ENCODE assay signal across 10 cellular contexts in the genomic region with DNA sequence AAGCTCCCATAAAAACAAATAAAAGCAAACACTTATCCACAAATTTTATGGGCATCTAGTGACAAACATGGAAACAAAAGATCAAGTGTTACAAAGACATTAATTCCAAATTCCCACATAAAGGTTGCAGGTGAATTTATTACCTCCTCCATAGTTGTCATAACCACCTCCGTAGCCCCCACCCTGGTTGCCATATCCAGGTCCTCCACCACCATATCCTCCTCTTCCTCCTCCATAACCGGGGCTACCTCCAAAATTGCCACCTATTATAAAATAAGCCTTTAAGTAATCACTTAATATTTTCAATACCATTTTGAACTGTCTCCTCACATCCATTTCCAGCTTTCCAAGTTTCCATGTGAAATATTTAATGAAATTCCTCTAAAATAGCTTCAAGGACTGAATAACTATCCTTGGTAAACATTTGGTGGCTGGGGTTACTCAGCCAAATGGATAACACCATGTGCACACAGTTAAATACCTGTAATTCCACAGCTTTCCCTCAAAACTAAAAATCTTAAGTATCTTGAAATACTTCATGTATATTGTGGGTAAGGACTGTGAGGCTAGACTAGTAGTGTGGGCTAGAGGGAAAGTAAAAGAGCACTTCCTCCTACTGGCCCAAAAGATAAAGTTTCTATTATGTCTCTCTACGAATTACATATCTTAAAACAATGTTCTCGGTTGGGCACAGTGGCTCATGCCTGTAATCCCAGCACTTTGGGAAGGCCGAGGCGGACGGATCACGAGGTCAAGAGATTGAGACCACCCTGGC. TPM values are rescaled to one million over a fixed set of nuclear protein-coding genes. Genes with fewer than 3 reads are reported as not detected.
DNase-seq lines count a peak whose midpoint lies in the region; ATAC-seq and TF ChIP-seq lines count a peak whose summit lies in the region.
"Had no signal": no experiment of that assay in that cellular context is flagged by ENCODE, and none has a peak within 500 bp of the region (broad histone marks: within the 10 kb centered on the region; RNA-seq: fewer than 3 reads in every experiment).

No MANE protein-coding gene starts in this region.

- H4K20me1 ChIP-seq in hepatocyte (ENCODE audit: insufficient read depth, poor library complexity, severe bottlenecking), result peaks cover 99% of the 10 kb centered on the region

- 85% methylated on average over 8 of the region's 8 CpGs for WGBS in hepatocyte (ENCODE audit: low lambda C conversion rate, missing lambda C conversion rate)
- 64 to 65% methylated on average over 8 of the region's 8 CpGs for WGBS in upper lobe of left lung, 2 donors

- ATAC-seq in SK-N-SH treated with all-trans-retinoic acid at 6 μM for 48 hours (peak; percentile 6; the same call in 2 of the 3 replicates), upper lobe of left lung (ENCODE audit: low FRiP score in 2 of 2) (peak in 1 of 2 donors; percentile 57), HG02885 (IDR thresholded peaks at IDR 0.05; ENCODE audit: poor library complexity, unreplicated experiment) (no peak)

- H3K4me3 ChIP-seq in hepatocyte (no peak overlapping the region), upper lobe of left lung (peak overlapping the region in 1 of 4 donors; percentile 1)

- DNase-seq in activated naive CD4-positive, alpha-beta T cell (lab: John Stamatoyannopoulos, UW), result no peak
- DNase-seq in hepatocyte (ENCODE audit: low spot score) (no peak), upper lobe of left lung (no peak), posterior vena cava (ENCODE audit: low spot score) (no peak), mesenteric fat pad (ENCODE audit: low spot score) (no peak)
- DNase-seq: NCI-H524 treated with DMSO at 0.1 percent for 48 hours; stimulated activated CD4-positive, alpha-beta T cell treated with anti-CD3 and anti-CD28 coated beads, Interleukin-15, amount 100 ng/mL, for 24 hours had no signal

- H2AFZ ChIP-seq in hepatocyte, result no peak overlapping the region

- TF ChIP-seq POLR2A in upper lobe of left lung (IDR thresholded peaks at IDR 0.05), result no peak

- no peaks in the 10 kb centered on the region for H3K9me3 Mint-ChIP-seq in activated naive CD4-positive, alpha-beta T cell treated with anti-CD3 and anti-CD28 coated beads, Interleukin-2, amount 50 U/mL, for 24 hours

- H3K4me1 Mint-ChIP-seq in activated naive CD4-positive, alpha-beta T cell treated with anti-CD3 and anti-CD28 coated beads, Interleukin-2, amount 50 U/mL, for 24 hours, result peaks cover 85% of the 10 kb centered on the region

- peaks cover 25% of the 10 kb centered on the region for H3K4me1 ChIP-seq in hepatocyte (ENCODE audit: insufficient read depth)
- peaks cover 56 to 79% (median 67%) of the 10 kb centered on the region in 4 donors for H3K4me1 ChIP-seq in upper lobe of left lung

- H3K9me2 ChIP-seq in hepatocyte (replicated peaks; ENCODE audit: insufficient read depth), result no peaks in the 10 kb centered on the region

- H3K27me3 Mint-ChIP-seq in activated naive CD4-positive, alpha-beta T cell treated with anti-CD3 and anti-CD28 coated beads, Interleukin-2, amount 50 U/mL, for 24 hours, result no peaks in the 10 kb centered on the region

- peak overlapping the region; percentile 9 for H3K27ac ChIP-seq in hepatocyte
- H3K27ac ChIP-seq in upper lobe of left lung, result peak overlapping the region in 3 of 4 donors; percentile 9 to 24 (median 11)

- H3K79me2 ChIP-seq in hepatocyte, result peaks cover 91% of the 10 kb centered on the region

- TF ChIP-seq CTCF in hepatocyte (IDR thresholded peaks at IDR 0.05; ENCODE audit: poor library complexity) (no peak), upper lobe of left lung (IDR thresholded peaks at IDR 0.05) (no peak)

- peak overlapping the region; percentile 88 for H3K27ac Mint-ChIP-seq in activated naive CD4-positive, alpha-beta T cell treated with anti-CD3 and anti-CD28 coated beads, Interleukin-2, amount 50 U/mL, for 24 hours

- H3K36me3 ChIP-seq in hepatocyte (replicated peaks; ENCODE audit: insufficient read depth, low read depth), result peaks cover 8% of the 10 kb centered on the region
- H3K36me3 ChIP-seq in upper lobe of left lung, result peaks cover 69 to 96% (median 75%) of the 10 kb centered on the region in 4 donors

- H3K27me3 ChIP-seq in hepatocyte (no peaks in the 10 kb centered on the region), upper lobe of left lung (no peaks in the 10 kb centered on the region)

- peak overlapping the region; percentile 6 for H3K4me2 ChIP-seq in hepatocyte

- no peak for TF ChIP-seq EP300 in upper lobe of left lung (IDR thresholded peaks at IDR 0.05)

- intact Hi-C loops in posterior vena cava (cut with DNase I), result loop anchor here in 1 of 2 donors (10.0 kb wide), 1 partner anchor 961 kb away; a partner anchor contains a TSS

- H3K9me3 ChIP-seq in hepatocyte (ENCODE audit: low read depth) (no peaks in the 10 kb centered on the region), upper lobe of left lung (no peaks in the 10 kb centered on the region)

- peak overlapping the region; percentile 83 for H3K4me3 Mint-ChIP-seq in activated naive CD4-positive, alpha-beta T cell treated with anti-CD3 and anti-CD28 coated beads, Interleukin-2, amount 50 U/mL, for 24 hours

- peaks cover 70% of the 10 kb centered on the region for H3K36me3 Mint-ChIP-seq in activated naive CD4-positive, alpha-beta T cell treated with anti-CD3 and anti-CD28 coated beads, Interleukin-2, amount 50 U/mL, for 24 hours

TF ChIP-seq in SK-N-SH treated with all-trans-retinoic acid at 6 μM for 48 hours, 23 proteins besides CTCF, POLR2A, EP300 and RAD21:
- TF ChIP-seq ZFP30 (CRISPR knock-in tag; IDR thresholded peaks at IDR 0.05) (no peak), ZFP3 (CRISPR knock-in tag; IDR thresholded peaks at IDR 0.05) (no peak), ZNF565 (CRISPR knock-in tag; conservative IDR thresholded peaks at IDR 0.05; ENCODE audit: low read depth) (no peak), PPARA (CRISPR knock-in tag; IDR thresholded peaks at IDR 0.05; ENCODE audit: borderline replicate concordance) (no peak), TCF4 (CRISPR knock-in tag; IDR thresholded peaks at IDR 0.05; ENCODE audit: borderline replicate concordance) (no peak)
- TF ChIP-seq, protein P1, sequence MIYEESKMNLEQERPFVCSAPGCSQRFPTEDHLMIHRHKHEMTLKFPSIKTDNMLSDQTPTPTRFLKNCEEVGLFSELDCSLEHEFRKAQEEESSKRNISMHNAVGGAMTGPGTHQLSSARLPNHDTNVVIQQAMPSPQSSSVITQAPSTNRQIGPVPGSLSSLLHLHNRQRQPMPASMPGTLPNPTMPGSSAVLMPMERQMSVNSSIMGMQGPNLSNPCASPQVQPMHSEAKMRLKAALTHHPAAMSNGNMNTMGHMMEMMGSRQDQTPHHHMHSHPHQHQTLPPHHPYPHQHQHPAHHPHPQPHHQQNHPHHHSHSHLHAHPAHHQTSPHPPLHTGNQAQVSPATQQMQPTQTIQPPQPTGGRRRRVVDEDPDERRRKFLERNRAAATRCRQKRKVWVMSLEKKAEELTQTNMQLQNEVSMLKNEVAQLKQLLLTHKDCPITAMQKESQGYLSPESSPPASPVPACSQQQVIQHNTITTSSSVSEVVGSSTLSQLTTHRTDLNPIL (CRISPR knock-in tag; IDR thresholded peaks at IDR 0.05; ENCODE audit: low read depth), result no peak

RNA-seq across cellular contexts. Expression of a gene that starts 6.9 kb away (rescaled TPM):
- total RNA-seq in hepatocyte (193 and 215 TPM in 2 replicates), upper lobe of left lung (100 to 1,000 TPM; 192 to 416 (median 314) TPM), posterior vena cava (100 to 1,000 TPM; 269 to 275 TPM), mesenteric fat pad (361 TPM)
- polyA plus RNA-seq in hepatocyte, result 553 and 625 TPM in 2 replicates

RNA-seq across cellular contexts. Expression of a gene that starts 7.9 kb away (rescaled TPM):
- total RNA-seq in hepatocyte (154 and 165 TPM in 2 replicates), upper lobe of left lung (100 to 1,000 TPM in 2 of 6 donors, 10 to 100 TPM in 4; 59.0 to 116 (median 89.8) TPM), posterior vena cava (10 to 100 TPM; 74.2 to 94.8 TPM), mesenteric fat pad (102 TPM)
- polyA plus RNA-seq in hepatocyte, result 120 and 129 TPM in 2 replicates

RNA-seq across cellular contexts. Expression of a gene that starts 41.6 kb away (rescaled TPM):
- 10.0 and 10.8 TPM in 2 replicates for total RNA-seq in hepatocyte
- polyA plus RNA-seq in hepatocyte, result 4.7 and 6.5 TPM in 2 replicates
- 10 to 100 TPM in 1 of 6 donors, 1 to 10 TPM in 5; 5.5 to 13.8 (median 7.0) TPM for total RNA-seq in upper lobe of left lung
- total RNA-seq in posterior vena cava, result 1 to 10 TPM; 1.8 to 2.0 TPM
- 2.7 TPM for total RNA-seq in mesenteric fat pad
